Comparison of ENCODE assay signal across 19 cellular contexts in genomic region chr1:67795179-67795916, GRCh38. TPM values are rescaled to one million over a fixed set of nuclear protein-coding genes. Genes with fewer than 3 reads are reported as not detected.
A peak's percentile ranks its signal among the peaks of the same experiment; 100 is the strongest.
DNase-seq lines count a peak whose midpoint lies in the region; ATAC-seq, FAIRE-seq and TF ChIP-seq lines count a peak whose summit lies in the region.
"Had no signal": no experiment of that assay in that cellular context is flagged by ENCODE, and none has a peak within 500 bp of the region (broad histone marks: within the 10 kb centered on the region; RNA-seq: fewer than 3 reads in every experiment).

No MANE protein-coding gene starts in this region.

- no peak overlapping the region for H3K4me3 ChIP-seq in ACC112 (ENCODE audit: low read depth, low read length)
- H3K4me3 ChIP-seq in K562, result no peak overlapping the region
- H3K4me3 ChIP-seq in osteoblast (ENCODE audit: insufficient read depth, low read length), result no peak overlapping the region
- H3K4me3 ChIP-seq: BLaER1 treated with 17β-estradiol and CSF1 and Interleukin-3, amounts not matched to agents 10 nM and 100 nM; GM23248 had no signal

- peaks cover 10% of the 10 kb centered on the region for H3K36me3 ChIP-seq in ACC112 (ENCODE audit: insufficient read depth, low read length)
- no peaks in the 10 kb centered on the region for H3K36me3 ChIP-seq in K562 (ENCODE audit: control insufficient read depth, insufficient read depth, low read length)
- H3K36me3 ChIP-seq in osteoblast (ENCODE audit: insufficient read depth, low read length), result no peaks in the 10 kb centered on the region
- H3K36me3 ChIP-seq: BLaER1 treated with 17β-estradiol and CSF1 and Interleukin-3, amounts not matched to agents 10 nM and 100 nM had no signal

- H3K27ac Mint-ChIP-seq in activated CD4-positive, alpha-beta memory T cell treated with anti-CD3 and anti-CD28 coated beads, Interleukin-2, amount 10 ng/mL, durations not matched to agents 7 days and 5 days, result no peak overlapping the region
- no peak overlapping the region for H3K27ac Mint-ChIP-seq in activated CD4-positive, alpha-beta T cell treated with anti-CD3 and anti-CD28 coated beads for 36 hours
- H3K27ac Mint-ChIP-seq in activated CD4-positive, alpha-beta T cell treated with anti-CD3 and anti-CD28 coated beads, Interleukin-2, amount 10 ng/mL, durations not matched to agents 7 days and 5 days, result no peak overlapping the region

- H3K9me3 ChIP-seq in K562 (replicated peaks; ENCODE audit: control insufficient read depth, insufficient read depth, low read depth, low read length) (no peaks in the 10 kb centered on the region), osteoblast (ENCODE audit: low read depth, low read length) (no peaks in the 10 kb centered on the region)

- in situ Hi-C loops in K562 (cut with MboI), result no loop called here

- H3K79me2 ChIP-seq in ACC112 (ENCODE audit: control insufficient read depth, insufficient read depth, low read length, unreplicated experiment) (peaks cover 88% of the 10 kb centered on the region), K562 (ENCODE audit: control insufficient read depth, insufficient read depth, low read length) (no peaks in the 10 kb centered on the region), osteoblast (ENCODE audit: insufficient read depth, low read length) (peaks cover 70% of the 10 kb centered on the region)

- peaks cover 61% of the 10 kb centered on the region for H3K4me1 ChIP-seq in ACC112 (ENCODE audit: control insufficient read depth, insufficient read depth, low read length, unreplicated experiment)
- H3K4me1 ChIP-seq in K562 (replicated peaks in 1 of 2; ENCODE audit: control insufficient read depth in 2 of 2, insufficient read depth in 2 of 2, low read length in 2 of 2), result no peaks in the 10 kb centered on the region
- peaks cover 56% of the 10 kb centered on the region for H3K4me1 ChIP-seq in osteoblast (ENCODE audit: insufficient read depth, low read length)

- POLR2A ChIA-PET in K562 (lab: Yijun Ruan, JAX), result interaction anchor here (0.6 kb wide), 1 partner anchor 110 kb away, joined by 3 read pairs; the partner anchor contains the start of gene GADD45A
- POLR2A ChIA-PET in activated CD4-positive, alpha-beta memory T cell treated with anti-CD3 and anti-CD28 coated beads, Interleukin-2, amount 10 ng/mL, durations not matched to agents 7 days and 5 days (lab: Charles Lee), result no interaction called here
- POLR2A ChIA-PET in activated CD4-positive, alpha-beta T cell treated with anti-CD3 and anti-CD28 coated beads for 36 hours (lab: Charles Lee), result no interaction called here
- POLR2A ChIA-PET in activated CD4-positive, alpha-beta T cell treated with anti-CD3 and anti-CD28 coated beads, Interleukin-2, amount 10 ng/mL, durations not matched to agents 7 days and 5 days (lab: Charles Lee), result no interaction called here

- TF ChIP-seq CTCF in K562 (IDR thresholded peaks at IDR 0.05 in 2 of 3, conservative IDR thresholded peaks at IDR 0.05 in 1 of 3; ENCODE audit: insufficient read depth in 2 of 3, low read depth in 1 of 3, low read length in 3 of 3) (no peak), osteoblast (IDR thresholded peaks at IDR 0.05; ENCODE audit: extremely low read depth, low read depth, low read length) (no peak)

- TF ChIP-seq POLR2A in K562 (conservative IDR thresholded peaks at IDR 0.05), result no peak

- H3K4me3 Mint-ChIP-seq in activated CD4-positive, alpha-beta memory T cell treated with anti-CD3 and anti-CD28 coated beads, Interleukin-2, amount 10 ng/mL, durations not matched to agents 7 days and 5 days, result no peak overlapping the region
- H3K4me3 Mint-ChIP-seq in activated CD4-positive, alpha-beta T cell treated with anti-CD3 and anti-CD28 coated beads for 36 hours, result no peak overlapping the region
- no peak overlapping the region for H3K4me3 Mint-ChIP-seq in activated CD4-positive, alpha-beta T cell treated with anti-CD3 and anti-CD28 coated beads, Interleukin-2, amount 10 ng/mL, durations not matched to agents 7 days and 5 days

- TF ChIP-seq RAD21 in K562 (CRISPR knock-in tag; conservative IDR thresholded peaks at IDR 0.05 in 1 of 2, IDR thresholded peaks at IDR 0.05 in 1 of 2), result no peak

- no peak overlapping the region for H3K9ac ChIP-seq in K562 (ENCODE audit: insufficient read depth in 1 of 2, low read depth in 2 of 2, low read length in 2 of 2)
- H3K9ac ChIP-seq: BLaER1 treated with 17β-estradiol and CSF1 and Interleukin-3, amounts not matched to agents 10 nM and 100 nM; GM23248 had no signal

- intact Hi-C loops in K562 (cut with micrococcal nuclease), result no loop called here
- intact Hi-C loops in activated CD4-positive, alpha-beta T cell treated with anti-CD3 and anti-CD28 coated beads for 36 hours (cut with DNase I, micrococcal nuclease), result no loop called here

- H3K9me1 ChIP-seq in K562 (ENCODE audit: control insufficient read depth, insufficient read depth, low read length), result no peaks in the 10 kb centered on the region

- WGBS in K562 (ENCODE audit: insufficient coverage, low coverage, missing lambda C conversion rate), result 0% methylated on average over 8 of the region's 8 CpGs

- peaks cover 10% of the 10 kb centered on the region for H3K27me3 Mint-ChIP-seq in activated CD4-positive, alpha-beta memory T cell treated with anti-CD3 and anti-CD28 coated beads, Interleukin-2, amount 10 ng/mL, durations not matched to agents 7 days and 5 days
- H3K27me3 Mint-ChIP-seq in activated CD4-positive, alpha-beta T cell treated with anti-CD3 and anti-CD28 coated beads for 36 hours, result peaks cover 10% of the 10 kb centered on the region
- H3K27me3 Mint-ChIP-seq in activated CD4-positive, alpha-beta T cell treated with anti-CD3 and anti-CD28 coated beads, Interleukin-2, amount 10 ng/mL, durations not matched to agents 7 days and 5 days, result peaks cover 6% of the 10 kb centered on the region

- DNase-seq in M059J (ENCODE audit: low read depth), result peak; percentile 68
- no peak for DNase-seq in K562 (ENCODE audit: extremely low read depth in 1 of 4, low spot score in 3 of 4)
- no peak for DNase-seq in osteoblast (ENCODE audit: insufficient read length, low spot score, missing footprints)
- DNase-seq in activated CD4-positive, alpha-beta memory T cell treated with anti-CD3 and anti-CD28 coated beads, Interleukin-2, amount 10 ng/mL, durations not matched to agents 7 days and 5 days, result no peak
- DNase-seq in activated CD4-positive, alpha-beta T cell treated with anti-CD3 and anti-CD28 coated beads for 36 hours, result no peak
- no peak for DNase-seq in activated CD4-positive, alpha-beta T cell treated with anti-CD3 and anti-CD28 coated beads, Interleukin-2, amount 10 ng/mL, durations not matched to agents 7 days and 5 days
- DNase-seq: GF-D8; GM23248; Kasumi-1; MV-4-11; NCI-H1417; NCI-H1930; NK-92 treated with Interleukin-12 subunit alpha and Interleukin-12 subunit beta, amount 100 ng/mL, for 24 hours; RPMI8226 had no signal

- no peaks in the 10 kb centered on the region for H4K20me1 ChIP-seq in K562 (replicated peaks; ENCODE audit: control insufficient read depth, insufficient read depth, low read length)
- peaks cover 20% of the 10 kb centered on the region for H4K20me1 ChIP-seq in osteoblast (ENCODE audit: insufficient read depth, low read length)

- no peaks in the 10 kb centered on the region for H3K36me3 Mint-ChIP-seq in activated CD4-positive, alpha-beta memory T cell treated with anti-CD3 and anti-CD28 coated beads, Interleukin-2, amount 10 ng/mL, durations not matched to agents 7 days and 5 days (ENCODE audit: low read depth)
- no peaks in the 10 kb centered on the region for H3K36me3 Mint-ChIP-seq in activated CD4-positive, alpha-beta T cell treated with anti-CD3 and anti-CD28 coated beads for 36 hours (ENCODE audit: low read depth)
- no peaks in the 10 kb centered on the region for H3K36me3 Mint-ChIP-seq in activated CD4-positive, alpha-beta T cell treated with anti-CD3 and anti-CD28 coated beads, Interleukin-2, amount 10 ng/mL, durations not matched to agents 7 days and 5 days (ENCODE audit: low read depth)

- H3K27me3 ChIP-seq in ACC112 (ENCODE audit: insufficient read depth, low read length) (no peaks in the 10 kb centered on the region), K562 (ENCODE audit: control insufficient read depth in 2 of 2, insufficient read depth in 2 of 2, low read length in 2 of 2) (peaks cover 13 to 16% of the 10 kb centered on the region in 2 experiments), osteoblast (ENCODE audit: insufficient read depth, low read length) (no peaks in the 10 kb centered on the region)
- H3K27me3 ChIP-seq: BLaER1 treated with 17β-estradiol and CSF1 and Interleukin-3, amounts not matched to agents 10 nM and 100 nM had no signal

- no TSS peak for BruUV-seq in K562 (replicated peaks; lab: Mats Ljungman, UMichigan)

- H3K4me1 Mint-ChIP-seq in activated CD4-positive, alpha-beta memory T cell treated with anti-CD3 and anti-CD28 coated beads, Interleukin-2, amount 10 ng/mL, durations not matched to agents 7 days and 5 days, result no peaks in the 10 kb centered on the region
- no peaks in the 10 kb centered on the region for H3K4me1 Mint-ChIP-seq in activated CD4-positive, alpha-beta T cell treated with anti-CD3 and anti-CD28 coated beads for 36 hours
- H3K4me1 Mint-ChIP-seq in activated CD4-positive, alpha-beta T cell treated with anti-CD3 and anti-CD28 coated beads, Interleukin-2, amount 10 ng/mL, durations not matched to agents 7 days and 5 days, result no peaks in the 10 kb centered on the region

- H3K27ac ChIP-seq in ACC112 (ENCODE audit: low read depth, low read length) (0 out of 2 replicates have a peak overlapping the region, but pooled peaks have one; percentile 1), K562 (ENCODE audit: extremely low read depth, low read depth, low read length) (no peak overlapping the region), osteoblast (ENCODE audit: low read depth, low read length) (peak overlapping the region; percentile 0)
- H3K27ac ChIP-seq: BLaER1 treated with 17β-estradiol and CSF1 and Interleukin-3, amounts not matched to agents 10 nM and 100 nM; GM23248 had no signal

- no peak for FAIRE-seq in K562 (lab: Jason Lieb, UNC)
- FAIRE-seq: A204.1, GM12891, GM18507 had no signal

- H3K9me3 Mint-ChIP-seq in activated CD4-positive, alpha-beta memory T cell treated with anti-CD3 and anti-CD28 coated beads, Interleukin-2, amount 10 ng/mL, durations not matched to agents 7 days and 5 days, result no peaks in the 10 kb centered on the region
- H3K9me3 Mint-ChIP-seq in activated CD4-positive, alpha-beta T cell treated with anti-CD3 and anti-CD28 coated beads for 36 hours (ENCODE audit: low read depth), result no peaks in the 10 kb centered on the region
- H3K9me3 Mint-ChIP-seq in activated CD4-positive, alpha-beta T cell treated with anti-CD3 and anti-CD28 coated beads, Interleukin-2, amount 10 ng/mL, durations not matched to agents 7 days and 5 days, result no peaks in the 10 kb centered on the region

- CTCF ChIA-PET in K562 (lab: Yijun Ruan, JAX; ENCODE audit: low intra/inter-chr PET ratio), result no interaction called here
- CTCF ChIA-PET in activated CD4-positive, alpha-beta memory T cell treated with anti-CD3 and anti-CD28 coated beads, Interleukin-2, amount 10 ng/mL, durations not matched to agents 7 days and 5 days (lab: Charles Lee), result no interaction called here
- CTCF ChIA-PET in activated CD4-positive, alpha-beta T cell treated with anti-CD3 and anti-CD28 coated beads for 36 hours (lab: Charles Lee), result no interaction called here
- CTCF ChIA-PET in activated CD4-positive, alpha-beta T cell treated with anti-CD3 and anti-CD28 coated beads, Interleukin-2, amount 10 ng/mL, durations not matched to agents 7 days and 5 days (lab: Charles Lee), result interaction anchor here (0.6 kb wide), 1 partner anchor 108 kb away, joined by 3 read pairs; no protein-coding TSS in a partner anchor

- no peak for TF ChIP-seq EP300 in K562 (IDR thresholded peaks at IDR 0.05; ENCODE audit: low read length)

- no peak overlapping the region for H2AFZ ChIP-seq in ACC112 (ENCODE audit: low read length, unreplicated experiment)
- H2AFZ ChIP-seq in K562 (ENCODE audit: low read depth, low read length), result no peak overlapping the region
- no peak overlapping the region for H2AFZ ChIP-seq in osteoblast (ENCODE audit: low read length)
- H2AFZ ChIP-seq: GM23248 had no signal

- ATAC-seq in K562, result no peak
- no peak for ATAC-seq in activated CD4-positive, alpha-beta T cell treated with anti-CD3 and anti-CD28 coated beads for 36 hours

- H3K4me2 ChIP-seq in K562 (ENCODE audit: insufficient read depth, low read length), result no peak overlapping the region
- H3K4me2 ChIP-seq in osteoblast (ENCODE audit: insufficient read depth, low read length), result no peak overlapping the region
- H3K4me2 ChIP-seq: BLaER1 treated with 17β-estradiol and CSF1 and Interleukin-3, amounts not matched to agents 10 nM and 100 nM had no signal

RNA-seq across cellular contexts. Expression of gene GNG12, which starts 37.9 kb away (rescaled TPM):
- total RNA-seq in M059J (2014; rRNA removed; shearing (Covaris generic)), result 163 and 211 TPM in 2 replicates
- total RNA-seq in K562 (2011; cell fraction: chromatin; rRNA removed; ENCODE audit: low replicate concordance), result 1.7 and 2.8 TPM in 2 replicates
- 0.13 and 0.50 TPM in 2 replicates for total RNA-seq in K562 (2011; cell fraction: nucleolus; rRNA removed)
- 0.88 and 2.5 TPM in 2 replicates for total RNA-seq in K562 (2011; cell fraction: nucleoplasm; rRNA removed)
- total RNA-seq in K562 (2014; rRNA removed), result 3.3 and 3.6 TPM in 2 replicates
- total RNA-seq in K562 (2014; rRNA removed; fragmentation: Illumina TruSeq; extraction: Trizol), result 6.0 and 6.6 TPM in 2 replicates
- 4.9 and 5.6 TPM in 2 replicates for total RNA-seq in K562 (2015; rRNA removed; fragmentation: Illumina TruSeq; extraction: Trizol)
- total RNA-seq in K562 (2021), result 3.7 and 4.1 TPM in 2 replicates
- 4.6 and 7.5 TPM in 2 replicates for polyA plus RNA-seq in K562 (2011; rRNA removed)
- 0.82 and 5.4 TPM in 2 replicates for polyA plus RNA-seq in K562 (2011; cell fraction: cytosol; rRNA removed)
- 1.5 and 4.3 TPM in 2 replicates for polyA plus RNA-seq in K562 (2011; cell fraction: nucleus; rRNA removed)
- 3.2 and 4.9 TPM in 2 replicates for polyA plus RNA-seq in K562 (2012)
- 4.2 and 5.4 TPM in 2 replicates for polyA plus RNA-seq in K562 (2014; fragmentation: Illumina TruSeq; extraction: Trizol)
- 1 to 10 TPM; 2.6 to 2.7 TPM for polyA plus RNA-seq in K562 (2014; fragmentation: Nextera tagmentation; extraction: Ambion mirVana)
- polyA plus RNA-seq in K562 (2014; rRNA removed), result 2.8 and 3.0 TPM in 2 replicates
- polyA minus RNA-seq in K562 (2011; rRNA and poly(A)+ RNA removed), result 3.9 and 9.8 TPM in 2 replicates
- 1.4 and 3.4 TPM in 2 replicates for polyA minus RNA-seq in K562 (2011; cell fraction: cytosol; rRNA and poly(A)+ RNA removed)
- polyA minus RNA-seq in K562 (2011; cell fraction: nucleus; rRNA and poly(A)+ RNA removed), result 0.67 and 3.6 TPM in 2 replicates
- total RNA-seq in osteoblast, result 204 and 219 TPM in 2 replicates
- total RNA-seq in activated CD4-positive, alpha-beta memory T cell treated with anti-CD3 and anti-CD28 coated beads, Interleukin-2, amount 10 ng/mL, durations not matched to agents 7 days and 5 days, result under 1 TPM; 0.05 TPM
- total RNA-seq in activated CD4-positive, alpha-beta T cell treated with anti-CD3 and anti-CD28 coated beads for 36 hours, result under 1 TPM; 0.07 to 0.11 TPM
- under 1 TPM in 1 of 2 experiments, not detected in 1; 0.04 TPM for total RNA-seq in activated CD4-positive, alpha-beta T cell treated with anti-CD3 and anti-CD28 coated beads, Interleukin-2, amount 10 ng/mL, durations not matched to agents 7 days and 5 days

Comparison
In these comparisons a context has a peak if more than half of its experiments do, and no peak if none do; other contexts are left out.
1. RNA of gene GNG12, which starts 37.9 kb away (total RNA-seq): 204 to 219 TPM in osteoblast and 163 to 211 TPM in M059J; 0.13 to 6.6 TPM in K562, 0.07 to 0.11 TPM in activated CD4-positive, alpha-beta T cell treated with anti-CD3 and anti-CD28 coated beads for 36 hours, 0.05 TPM in activated CD4-positive, alpha-beta memory T cell treated with anti-CD3 and anti-CD28 coated beads, Interleukin-2, amount 10 ng/mL, durations not matched to agents 7 days and 5 days and 0.04 TPM in activated CD4-positive, alpha-beta T cell treated with anti-CD3 and anti-CD28 coated beads, Interleukin-2, amount 10 ng/mL, durations not matched to agents 7 days and 5 days; every median in the first group is over 10 times any median in the second.